15 cellular contexts compared by ENCODE assay signal in genomic region chr22:42375982-42376381, GRCh38. TPM values are rescaled to one million over a fixed set of nuclear protein-coding genes. Genes with fewer than 3 reads are reported as not detected.
DNase-seq lines count a peak whose midpoint lies in the region; ATAC-seq and TF ChIP-seq lines count a peak whose summit lies in the region.
"Had no signal": no experiment of that assay in that cellular context is flagged by ENCODE, and none has a peak within 500 bp of the region (broad histone marks: within the 10 kb centered on the region; RNA-seq: fewer than 3 reads in every experiment).

No MANE protein-coding gene starts in this region.

- peak overlapping the region; percentile 32; the same call in 1 of the 2 replicates for H3K4me2 ChIP-seq in HCT116 (ENCODE audit: low read length)

- H3K27ac ChIP-seq in HCT116 (ENCODE audit: low read depth, low read length) (no peak overlapping the region), adrenal gland (peak overlapping the region in 1 of 5 donors; percentile 49), right atrium auricular region (peak overlapping the region; percentile 39 to 40), skeletal muscle tissue (ENCODE audit: low read depth, low read length) (peak overlapping the region; percentile 44)
- H3K27ac ChIP-seq: psoas muscle had no signal

- H3K27me3 ChIP-seq in HCT116 (ENCODE audit: insufficient read depth, low read length) (no peaks in the 10 kb centered on the region), adrenal gland (no peaks in the 10 kb centered on the region), right atrium auricular region (no peaks in the 10 kb centered on the region), skeletal muscle tissue (ENCODE audit: control insufficient read depth in 3 of 3, insufficient read depth in 3 of 3, low read length in 3 of 3) (peaks cover 0 to 8% (median 1%) of the 10 kb centered on the region in 3 donors)

- peak overlapping the region; percentile 26 for H2AFZ ChIP-seq in HCT116 (ENCODE audit: low read depth, low read length, poor library complexity, severe bottlenecking)

- POLR2A ChIA-PET in HCT116 (lab: Charles Lee), result no interaction called here

- no peak for TF ChIP-seq RAD21 in HCT116 (IDR thresholded peaks at IDR 0.05; ENCODE audit: low read depth)

- CTCF ChIA-PET in HCT116 (lab: Charles Lee), result no interaction called here

- BruUV-seq in HCT116 (replicated peaks; lab: Mats Ljungman, UMichigan), result no TSS peak

- peak; percentile 31; the same call in 1 of the 2 replicates for ATAC-seq in HCT116
- ATAC-seq in HG03460 (IDR thresholded peaks at IDR 0.05; ENCODE audit: unreplicated experiment), result no peak
- ATAC-seq: activated CD8-positive, alpha-beta T cell treated with anti-CD3 and anti-CD28 coated beads, Interleukin-2, amount 10 ng/mL, durations not matched to agents 7 days and 5 days; activated T-cell treated with anti-CD3 and anti-CD28 coated beads, Interleukin-2, amount 50 U/mL, for 4 hours had no signal

- no peak for DNase-seq in HCT116 (ENCODE audit: low read depth, low spot score)
- peak in 4 of 7 donors; percentile 33 to 47 (median 38) for DNase-seq in adrenal gland
- DNase-seq in right atrium auricular region (ENCODE audit: low spot score), result peak; percentile 61
- DNase-seq in activated CD4-positive, alpha-beta T cell treated with anti-CD3 and anti-CD28 coated beads for 1 hour, result no peak
- DNase-seq in A172 (ENCODE audit: low spot score), result no peak
- no peak for DNase-seq in DMS53 (lab: John Stamatoyannopoulos, UW)
- DNase-seq: activated CD8-positive, alpha-beta T cell treated with anti-CD3 and anti-CD28 coated beads, Interleukin-2, amount 10 ng/mL, durations not matched to agents 7 days and 5 days; activated T-cell treated with anti-CD3 and anti-CD28 coated beads, Interleukin-2, amount 50 U/mL, for 4 hours; COR-L47; NCI-H2107; stimulated activated CD4-positive, alpha-beta T cell treated with anti-CD3 and anti-CD28 coated beads, Interleukin-15, amount 100 ng/mL, for 24 hours had no signal

- TF ChIP-seq POLR2A in HCT116 (IDR thresholded peaks at IDR 0.05; ENCODE audit: borderline replicate concordance, extremely low read depth, insufficient read depth, insufficient read length), result no peak
- TF ChIP-seq POLR2A in adrenal gland (IDR thresholded peaks at IDR 0.05), result no peak

- H3K9me2 ChIP-seq in HCT116 (ENCODE audit: insufficient read depth), result no peaks in the 10 kb centered on the region

- intact Hi-C loops in HCT116 (cut with micrococcal nuclease), result no loop called here
- intact Hi-C loops in adrenal gland (cut with DNase I), result no loop called here

- H3K4me3 ChIP-seq in HCT116 (replicated peaks in 1 of 2; ENCODE audit: low read depth in 1 of 2, low read length in 2 of 2) (no peak overlapping the region), adrenal gland (no peak overlapping the region), right atrium auricular region (no peak overlapping the region), skeletal muscle tissue (ENCODE audit: low read length in 3 of 3) (no peak overlapping the region)
- H3K4me3 ChIP-seq: psoas muscle had no signal

- no peak for TF ChIP-seq CTCF in HCT116 (IDR thresholded peaks at IDR 0.05 in 2 of 3, conservative IDR thresholded peaks at IDR 0.05 in 1 of 3; ENCODE audit: borderline replicate concordance in 1 of 3, insufficient read depth in 1 of 3, low read depth in 2 of 3, low read length in 2 of 3)
- no peak for TF ChIP-seq CTCF in adrenal gland (IDR thresholded peaks at IDR 0.05)
- no peak for TF ChIP-seq CTCF in right atrium auricular region (IDR thresholded peaks at IDR 0.05)

- no peaks in the 10 kb centered on the region for H3K36me3 ChIP-seq in HCT116 (ENCODE audit: control insufficient read depth in 1 of 2, insufficient read depth in 2 of 2, low read length in 2 of 2)
- H3K36me3 ChIP-seq in adrenal gland (replicated peaks in 1 of 2), result no peaks in the 10 kb centered on the region
- no peaks in the 10 kb centered on the region for H3K36me3 ChIP-seq in right atrium auricular region
- H3K36me3 ChIP-seq in skeletal muscle tissue (ENCODE audit: control insufficient read depth in 3 of 3, insufficient read depth in 3 of 3, low read length in 3 of 3), result no peaks in the 10 kb centered on the region

- H4K20me1 ChIP-seq in HCT116 (ENCODE audit: insufficient read depth), result no peaks in the 10 kb centered on the region

- H3K9me3 ChIP-seq in HCT116 (ENCODE audit: control insufficient read depth in 1 of 2, insufficient read depth in 1 of 2, low read depth in 1 of 2, low read length in 2 of 2) (no peaks in the 10 kb centered on the region), adrenal gland (replicated peaks in 1 of 3) (no peaks in the 10 kb centered on the region), right atrium auricular region (no peaks in the 10 kb centered on the region), skeletal muscle tissue (ENCODE audit: control insufficient read depth in 3 of 3, low read length in 3 of 3) (no peaks in the 10 kb centered on the region)
- H3K9me3 ChIP-seq: psoas muscle had no signal

- WGBS in adrenal gland, 4 donors, result 69 to 80% (median 76%) methylated on average over 5 of the region's 5 CpGs

- RAD21 ChIA-PET in HCT116 (lab: Charles Lee; ENCODE audit: low non-redundant PET in 1 of 2, low total read pairs in 2 of 2, uncharacterized antibody in 2 of 2, unreplicated experiment in 2 of 2), result interaction anchor here in 1 of 2 experiments (1.1 kb wide), 1 partner anchor 61 kb away, joined by 3 read pairs; no protein-coding TSS in a partner anchor

- H3K79me2 ChIP-seq in HCT116 (ENCODE audit: insufficient read depth, low read length), result no peaks in the 10 kb centered on the region

- H3K9ac ChIP-seq in HCT116 (ENCODE audit: low read length) (no peak overlapping the region), skeletal muscle tissue (ENCODE audit: low read depth in 1 of 3, low read length in 3 of 3) (no peak overlapping the region)

- H3K4me1 ChIP-seq in HCT116 (ENCODE audit: control insufficient read depth in 1 of 2, insufficient read depth in 2 of 2, low read length in 2 of 2) (peaks cover 14 to 19% of the 10 kb centered on the region in 2 experiments), adrenal gland (replicated peaks in 1 of 2) (peaks cover 0 to 14% of the 10 kb centered on the region in 2 donors), right atrium auricular region (peaks cover 0 to 16% of the 10 kb centered on the region in 2 donors), skeletal muscle tissue (ENCODE audit: control insufficient read depth in 3 of 3, insufficient read depth in 3 of 3, low read length in 3 of 3) (no peaks in the 10 kb centered on the region)
- H3K4me1 ChIP-seq: psoas muscle had no signal

TF ChIP-seq in HCT116, 20 proteins besides CTCF, POLR2A, EP300 and RAD21 (continues in another document):
- TF ChIP-seq ZBTB33 (IDR thresholded peaks at IDR 0.05; ENCODE audit: extremely low read depth, insufficient replicate concordance, low read length), result no peak
- TF ChIP-seq SP1 (IDR thresholded peaks at IDR 0.05; ENCODE audit: low read depth), result no peak
- no peak for TF ChIP-seq FOSL1 (IDR thresholded peaks at IDR 0.05; ENCODE audit: low read depth)
- no peak for TF ChIP-seq ZNF274 (IDR thresholded peaks at IDR 0.05; ENCODE audit: low read depth, low read length)
- no peak for TF ChIP-seq ELF1 (IDR thresholded peaks at IDR 0.05; ENCODE audit: borderline replicate concordance, low read depth)
- TF ChIP-seq EGR1 (IDR thresholded peaks at IDR 0.05; ENCODE audit: low read depth), result no peak
- TF ChIP-seq ZFX (IDR thresholded peaks at IDR 0.05), result no peak
- TF ChIP-seq REST (IDR thresholded peaks at IDR 0.05; ENCODE audit: low read depth), result no peak

RNA-seq across cellular contexts. Expression of gene NFAM1, which starts 56.2 kb away (rescaled TPM):
- total RNA-seq in HCT116 (2021; ENCODE audit: unreplicated experiment), result 0.12 TPM
- 0.01 and 0.03 TPM in 2 replicates for polyA plus RNA-seq in HCT116 (2012)
- 10 to 100 TPM in 2 of 8 donors, 1 to 10 TPM in 6; 1.9 to 11.2 (median 8.5) TPM for total RNA-seq in adrenal gland
- polyA plus RNA-seq in adrenal gland, result 1 to 10 TPM in 2 of 3 donors, under 1 TPM in 1; 0.88 to 3.1 (median 1.1) TPM
- total RNA-seq in right atrium auricular region, result 1 to 10 TPM in 1 of 2 donors, under 1 TPM in 1; 0.74 to 3.5 TPM
- 0.52 TPM for total RNA-seq in skeletal muscle tissue
- total RNA-seq in A172 (2014; rRNA removed; shearing (Covaris generic)), result 0.02 TPM in 1 of 2 replicates, not detected in the other
- total RNA-seq: LHCN-M2 had no signal

Comparison
In these comparisons a context has a peak if more than half of its experiments do, and no peak if none do; other contexts are left out.
1. DNase-seq: peak in adrenal gland (4 of 7) and right atrium auricular region (single experiment); none in HCT116 (single experiment), activated CD4-positive, alpha-beta T cell treated with anti-CD3 and anti-CD28 coated beads for 1 hour (single experiment), A172 (single experiment) and DMS53 (single experiment).